In genomic region chr2:3034396-3034795, GRCh38 we compare ENCODE assay signal across 22 cellular contexts.
A peak's percentile ranks its signal among the peaks of the same experiment; 100 is the strongest.
DNase-seq lines count a peak whose midpoint lies in the region; ATAC-seq and TF ChIP-seq lines count a peak whose summit lies in the region.
"Had no signal": no experiment of that assay in that cellular context is flagged by ENCODE, and none has a peak within 500 bp of the region (broad histone marks: within the 10 kb centered on the region; RNA-seq: fewer than 3 reads in every experiment).

No MANE protein-coding gene starts in this region.

- intact Hi-C loops in vagina (cut with DNase I), result no loop called here

- H3K4me1 ChIP-seq in vagina, result no peaks in the 10 kb centered on the region
- H3K4me1 ChIP-seq: BE2C, Peyer's patch had no signal

- TF ChIP-seq CTCF in vagina (IDR thresholded peaks at IDR 0.05), result no peak

- no peak overlapping the region for H3K27ac ChIP-seq in vagina
- H3K27ac ChIP-seq: 22Rv1, Peyer's patch, SK-N-MC had no signal

- no peak for TF ChIP-seq POLR2A in vagina (IDR thresholded peaks at IDR 0.05)

- H3K36me3 ChIP-seq in vagina, result no peaks in the 10 kb centered on the region
- H3K36me3 ChIP-seq: BE2C, Peyer's patch had no signal

- no peaks in the 10 kb centered on the region for H3K9me3 ChIP-seq in vagina
- H3K9me3 ChIP-seq: BE2C, Peyer's patch had no signal

- no peak overlapping the region for H3K4me3 ChIP-seq in vagina
- H3K4me3 ChIP-seq: K562, Peyer's patch, SK-N-MC had no signal

- ATAC-seq in left lobe of liver, result no peak

- DNase-seq in DMS53 (lab: John Stamatoyannopoulos, UW), result peak; percentile 2
- DNase-seq in DMS53 treated with DMSO at 0.1 percent for 48 hours (lab: John Stamatoyannopoulos, UW; ENCODE audit: unreplicated experiment), result no peak
- peak; percentile 24 for DNase-seq in RPMI8226
- DNase-seq in left lobe of liver (ENCODE audit: low spot score), result peak; percentile 22
- DNase-seq in vagina (ENCODE audit: extremely low spot score in 2 of 2), result peak; percentile 60 to 89
- DNase-seq in COLO829 (ENCODE audit: low spot score), result no peak
- no peak for DNase-seq in OCI-M2 (lab: John Stamatoyannopoulos, UW; ENCODE audit: unreplicated experiment)
- no peak for DNase-seq in NCI-H69 (lab: John Stamatoyannopoulos, UW)
- DNase-seq: ACHN; BE2C; CD8-positive, alpha-beta memory T cell; NCI-H1105 treated with DMSO at 0.1 percent for 48 hours; NCI-H2029; NCI-H226; NCI-H524; NCI-H82; Peyer's patch; SIG-M5; SW 1271 had no signal

- H3K27me3 ChIP-seq in vagina, result no peaks in the 10 kb centered on the region
- H3K27me3 ChIP-seq: BE2C, Peyer's patch had no signal

Comparison
In these comparisons a context has a peak if more than half of its experiments do, and no peak if none do; other contexts are left out.
1. DNase-seq: peak in DMS53 (single experiment), RPMI8226 (single experiment), left lobe of liver (single experiment) and vagina (2 of 2); none in DMS53 treated with DMSO at 0.1 percent for 48 hours (single experiment), COLO829 (single experiment), OCI-M2 (single experiment) and NCI-H69 (single experiment).